ENCODE assay signal across 14 cellular contexts in genomic region chr21:31612889-31613785, GRCh38. TPM values are rescaled to one million over a fixed set of nuclear protein-coding genes. Genes with fewer than 3 reads are reported as not detected.
DNase-seq lines count a peak whose midpoint lies in the region; ATAC-seq and TF ChIP-seq lines count a peak whose summit lies in the region.
"Had no signal": no experiment of that assay in that cellular context is flagged by ENCODE, and none has a peak within 500 bp of the region (broad histone marks: within the 10 kb centered on the region; RNA-seq: fewer than 3 reads in every experiment).

No MANE protein-coding gene starts in this region.

- H3K9me3 ChIP-seq in mucosa of descending colon = no peaks in the 10 kb centered on the region
- H3K9me3 ChIP-seq: sigmoid colon, vagina had no signal

- intact Hi-C loops in mucosa of descending colon (cut with DNase I, micrococcal nuclease) = no loop called here

- TF ChIP-seq CTCF in foreskin keratinocyte (conservative IDR thresholded peaks at IDR 0.05) = no peak
- TF ChIP-seq CTCF in GM10248 (IDR thresholded peaks at IDR 0.05; ENCODE audit: control extremely low read depth, extremely low read depth, low read depth, missing control alignments) = no peak
- TF ChIP-seq CTCF in mucosa of descending colon (IDR thresholded peaks at IDR 0.05) = no peak

- no peak overlapping the region for H3K27ac ChIP-seq in foreskin keratinocyte
- H3K27ac ChIP-seq: hepatocyte, sigmoid colon, vagina had no signal

- no peaks in the 10 kb centered on the region for H3K27me3 ChIP-seq in foreskin keratinocyte
- H3K27me3 ChIP-seq: hepatocyte, sigmoid colon, vagina had no signal

- H3K36me3 ChIP-seq in mucosa of descending colon (ENCODE audit: low read depth) = no peaks in the 10 kb centered on the region
- H3K36me3 ChIP-seq: sigmoid colon, vagina had no signal

- H3K4me3 ChIP-seq in skeletal muscle cell (ENCODE audit: low read depth, low read length) (no peak overlapping the region), mucosa of descending colon (no peak overlapping the region)
- H3K4me3 ChIP-seq: hepatocyte, sigmoid colon, vagina had no signal

- POLR2A ChIA-PET in GM10248 (lab: Yijun Ruan, JAX) = no interaction called here

- DNase-seq in EL (peak; percentile 15), NOMO-1 treated with dmso at 0.1 percent for 144 hours (lab: John Stamatoyannopoulos, UW; ENCODE audit: unreplicated experiment) (peak; percentile 8), foreskin keratinocyte (no peak), skeletal muscle cell (ENCODE audit: low read depth) (peak; percentile 4), GM10248 (ENCODE audit: extremely low spot score) (no peak), NCI-H1105 (lab: John Stamatoyannopoulos, UW) (no peak), mucosa of descending colon (no peak)
- DNase-seq: activated CD4-positive, alpha-beta T cell treated with anti-CD3 and anti-CD28 coated beads, Interleukin-2, amount 50 U/mL, for 1 hour; dermis blood vessel endothelial cell; GF-D8; NCI-H510A treated with DMSO at 0.1 percent for 48 hours; sigmoid colon had no signal

- peak; percentile 77 for ATAC-seq in foreskin keratinocyte
- no peak for ATAC-seq in mucosa of descending colon

- H3K4me1 ChIP-seq in foreskin keratinocyte (peaks cover 4% of the 10 kb centered on the region), mucosa of descending colon (ENCODE audit: low read depth) (no peaks in the 10 kb centered on the region)
- H3K4me1 ChIP-seq: sigmoid colon, vagina had no signal

- CTCF ChIA-PET in GM10248 (lab: Yijun Ruan, JAX) = interaction anchor here (1.1 to 2.4 kb wide), 4 partner anchors 9 to 514 kb away, joined by 3 to 6 read pairs (median 6); no protein-coding TSS in a partner anchor

RNA-seq across cellular contexts. Expression of gene SOD1, which starts 46.4 kb away (rescaled TPM):
- total RNA-seq in foreskin keratinocyte (258 and 277 TPM in 2 replicates), mucosa of descending colon (100 to 1,000 TPM; 268 to 384 (median 269) TPM)
- 341 and 359 TPM in 2 replicates for polyA plus RNA-seq in foreskin keratinocyte

Comparison
In these comparisons a context has a peak if more than half of its experiments do, and no peak if none do; other contexts are left out.
1. DNase-seq: peak in EL (single experiment), NOMO-1 treated with dmso at 0.1 percent for 144 hours (single experiment) and skeletal muscle cell (single experiment); none in foreskin keratinocyte (0 of 2), GM10248 (single experiment), NCI-H1105 (single experiment) and mucosa of descending colon (0 of 3).